In the genomic region with DNA sequence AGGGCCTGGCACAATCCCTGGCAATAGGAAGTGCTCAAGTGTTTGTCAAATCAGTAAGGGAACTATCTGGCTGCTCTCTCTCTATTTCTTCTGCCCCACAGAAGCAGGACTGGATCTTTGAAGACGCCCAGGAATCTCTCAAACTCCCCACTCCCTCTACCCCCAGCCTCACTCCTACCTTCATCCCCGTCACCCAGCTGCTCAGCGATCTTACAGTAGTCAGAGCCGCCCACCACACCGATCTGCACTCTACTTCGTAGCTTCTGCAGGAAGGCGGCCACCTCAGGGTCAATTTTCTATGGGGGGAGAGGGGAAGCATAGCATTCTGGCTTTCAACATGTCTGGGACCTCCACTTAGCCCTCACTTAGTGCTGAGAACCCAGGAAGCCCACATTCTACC, we compare ENCODE assay signal across 1 cellular context.
TF ChIP-seq lines count a peak whose summit lies in the region.

No MANE protein-coding gene starts in this region.

TF ChIP-seq in IMR-90, 13 proteins besides CTCF, POLR2A, EP300 and RAD21:
- TF ChIP-seq MAFK (IDR thresholded peaks at IDR 0.05; ENCODE audit: low read depth, low read length) (no peak), BHLHE40 (IDR thresholded peaks at IDR 0.05; ENCODE audit: low read depth, low read length) (no peak), RCOR1 (IDR thresholded peaks at IDR 0.05; ENCODE audit: insufficient replicate concordance, low read length) (no peak), RFX5 (IDR thresholded peaks at IDR 0.05; ENCODE audit: low read depth, low read length) (no peak), NFE2L2 (IDR thresholded peaks at IDR 0.05; ENCODE audit: low read depth, low read length) (no peak)
